Comparison of ENCODE assay signal across 1 cellular context in genomic region chr10:72954596-72955569, GRCh38.
TF ChIP-seq lines count a peak whose summit lies in the region.

Gene PLA2G12B (minus strand): TSS chr10:72954806. CDS start chr10:72954685, 121 bp downstream.

TF ChIP-seq in GM23338, 12 proteins besides CTCF, POLR2A, EP300 and RAD21 (continued from another document):
- TF ChIP-seq ZNF462 (CRISPR knock-in tag; IDR thresholded peaks at IDR 0.05) (no peak), REST (IDR thresholded peaks at IDR 0.05; ENCODE audit: unreplicated experiment) (no peak)
